21 cellular contexts compared by ENCODE assay signal in the genomic region with DNA sequence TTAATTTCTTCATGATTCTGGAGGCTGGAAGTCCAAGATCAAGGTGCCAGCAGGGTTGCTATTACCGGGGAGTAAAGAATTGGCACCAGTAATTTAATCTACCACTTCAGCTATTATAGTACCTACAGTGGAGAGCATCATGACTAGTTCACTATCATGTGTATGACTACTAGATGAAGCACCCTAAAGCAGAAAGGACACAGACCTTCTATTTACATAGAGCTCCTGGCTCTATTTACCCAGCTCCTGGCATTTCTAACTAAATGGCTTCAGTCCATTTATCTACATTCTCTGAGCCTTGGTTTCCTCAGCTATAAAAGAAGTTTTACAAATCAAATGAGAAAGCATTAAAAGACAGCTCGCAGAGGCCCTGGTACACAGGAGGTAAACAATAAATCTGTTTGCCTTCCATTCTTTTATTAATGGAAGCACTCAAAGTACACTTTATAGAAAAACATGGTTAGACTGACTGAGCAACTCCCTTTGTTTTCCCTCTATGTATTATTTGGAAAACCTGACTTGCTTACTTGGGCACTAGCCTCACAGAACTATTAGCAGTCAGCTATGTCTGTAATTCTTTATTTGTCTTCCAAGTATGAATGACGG.
"Had no signal": no experiment of that assay in that cellular context is flagged by ENCODE, and none has a peak within 500 bp of the region (broad histone marks: within the 10 kb centered on the region; RNA-seq: fewer than 3 reads in every experiment).

No MANE protein-coding gene starts in this region.

- H3K27me3 ChIP-seq: cardiac muscle cell, suprapubic skin, transverse colon, uterus had no signal

- ATAC-seq: activated CD8-positive, alpha-beta memory T cell treated with anti-CD3 and anti-CD28 coated beads, Interleukin-2, amount 10 ng/mL, durations not matched to agents 7 days and 5 days; gastroesophageal sphincter; heart left ventricle; left lung; stimulated activated naive CD8-positive, alpha-beta T cell treated with anti-CD3 and anti-CD28 coated beads, Interleukin-15, amount 100 ng/mL, for 72 hours had no signal

- H3K36me3 ChIP-seq: cardiac muscle cell, esophagus muscularis mucosa, gastroesophageal sphincter, heart left ventricle, left lung, suprapubic skin, transverse colon, uterus had no signal

- H3K4me3 ChIP-seq: cardiac muscle cell, esophagus muscularis mucosa, gastroesophageal sphincter, heart left ventricle, left lung, suprapubic skin, transverse colon, uterus had no signal

- H3K9me3 ChIP-seq: left lung, suprapubic skin, transverse colon, uterus had no signal

- DNase-seq: activated CD4-positive, alpha-beta memory T cell treated with anti-CD3 and anti-CD28 coated beads, Interleukin-2, amount 10 ng/mL, durations not matched to agents 7 days and 5 days; activated CD4-positive, alpha-beta T cell treated with anti-CD3 and anti-CD28 coated beads for 48 hours; activated CD4-positive, CD25-positive, alpha-beta regulatory T cell; activated CD8-positive, alpha-beta memory T cell treated with anti-CD3 and anti-CD28 coated beads, Interleukin-2, amount 10 ng/mL, durations not matched to agents 7 days and 5 days; effector memory CD4-positive, alpha-beta T cell; heart left ventricle; kidney; left lung; midbrain; nephron progenitor cell; nucleus accumbens; posterior cingulate gyrus; stimulated activated CD4-positive, alpha-beta T cell treated with anti-CD3 and anti-CD28 coated beads, Interleukin-12 subunit alpha, Interleukin-12 subunit beta, amount 100 ng/mL, for 4 hours; stimulated activated CD4-positive, alpha-beta T cell treated with anti-CD3 and anti-CD28 coated beads, Interleukin-2, amount 100 ng/mL, for 48 hours; stimulated activated naive CD8-positive, alpha-beta T cell treated with anti-CD3 and anti-CD28 coated beads, Interleukin-15, amount 100 ng/mL, for 72 hours; transverse colon; uterus had no signal

- H3K4me1 ChIP-seq: esophagus muscularis mucosa, gastroesophageal sphincter, heart left ventricle, transverse colon, uterus had no signal

- H3K27ac ChIP-seq: cardiac muscle cell, esophagus muscularis mucosa, gastroesophageal sphincter, heart left ventricle, left lung, suprapubic skin, transverse colon, uterus had no signal
